18 cellular contexts compared by ENCODE assay signal in genomic region chr7:36939816-36940215, GRCh38.
"Had no signal": no experiment of that assay in that cellular context is flagged by ENCODE, and none has a peak within 500 bp of the region (broad histone marks: within the 10 kb centered on the region; RNA-seq: fewer than 3 reads in every experiment).

No MANE protein-coding gene starts in this region.

- H3K27me3 ChIP-seq: adrenal gland, hepatocyte, sigmoid colon, spleen, upper lobe of right lung had no signal

- ATAC-seq: activated CD8-positive, alpha-beta T cell treated with anti-CD3 and anti-CD28 coated beads, Interleukin-2, amount 10 ng/mL, durations not matched to agents 7 days and 5 days; activated naive CD4-positive, alpha-beta T cell treated with anti-CD3 and anti-CD28 coated beads, Interleukin-2, amount 50 U/mL, for 72 hours; activated T-cell treated with anti-CD3 and anti-CD28 coated beads, Interleukin-2, amount 50 U/mL, for 4 hours; effector memory CD8-positive, alpha-beta T cell; lower lobe of right lung; stimulated activated naive B cell treated with anti-CD40 and anti-IgM and Interleukin-4, amounts not matched to agents 10 μg/mL and 1 μg/mL and 100 μg/mL, for 72 hours; upper lobe of right lung had no signal

- H3K4me1 ChIP-seq: adrenal gland, lower lobe of right lung, parathyroid adenoma had no signal

- DNase-seq: activated CD4-positive, alpha-beta T cell treated with anti-CD3 and anti-CD28 coated beads for 48 hours; activated CD4-positive, CD25-positive, alpha-beta regulatory T cell; activated CD8-positive, alpha-beta memory T cell treated with anti-CD3 and anti-CD28 coated beads, Interleukin-2, amount 50 U/mL, for 4 hours; activated CD8-positive, alpha-beta T cell treated with anti-CD3 and anti-CD28 coated beads, Interleukin-2, amount 10 ng/mL, durations not matched to agents 7 days and 5 days; activated effector memory CD4-positive, alpha-beta T cell treated with anti-CD3 and anti-CD28 coated beads, Interleukin-2, amount 50 U/mL, for 16 hours; activated T-cell treated with anti-CD3 and anti-CD28 coated beads, Interleukin-2, amount 50 U/mL, for 4 hours; adrenal gland; dermis blood vessel endothelial cell; effector memory CD8-positive, alpha-beta T cell; lower lobe of right lung; sigmoid colon; spleen; stimulated activated naive B cell treated with anti-CD40 and anti-IgM and Interleukin-4, amounts not matched to agents 10 μg/mL and 1 μg/mL and 100 μg/mL, for 72 hours; upper lobe of right lung had no signal

- H3K4me3 Mint-ChIP-seq: activated CD8-positive, alpha-beta T cell treated with anti-CD3 and anti-CD28 coated beads, Interleukin-2, amount 10 ng/mL, durations not matched to agents 7 days and 5 days; activated T-cell treated with anti-CD3 and anti-CD28 coated beads, Interleukin-2, amount 50 U/mL, for 4 hours; nephron; stimulated activated naive B cell treated with anti-CD40 and anti-IgM and Interleukin-4, amounts not matched to agents 10 μg/mL and 1 μg/mL and 100 μg/mL, for 72 hours had no signal

- H2AFZ ChIP-seq: hepatocyte, parathyroid adenoma had no signal

- H3K27me3 Mint-ChIP-seq: effector memory CD8-positive, alpha-beta T cell; stimulated activated naive B cell treated with anti-CD40 and anti-IgM and Interleukin-4, amounts not matched to agents 10 μg/mL and 1 μg/mL and 100 μg/mL, for 72 hours had no signal

- H3K36me3 ChIP-seq: adrenal gland, lower lobe of right lung, sigmoid colon, upper lobe of right lung had no signal

- H3K4me3 ChIP-seq: adrenal gland, hepatocyte, lower lobe of right lung, sigmoid colon, spleen, upper lobe of right lung had no signal

- H3K79me2 ChIP-seq: hepatocyte, parathyroid adenoma had no signal

- H3K27ac Mint-ChIP-seq: activated CD8-positive, alpha-beta T cell treated with anti-CD3 and anti-CD28 coated beads, Interleukin-2, amount 10 ng/mL, durations not matched to agents 7 days and 5 days; activated naive CD4-positive, alpha-beta T cell treated with anti-CD3 and anti-CD28 coated beads, Interleukin-2, amount 50 U/mL, for 72 hours; effector memory CD8-positive, alpha-beta T cell; nephron; stimulated activated naive B cell treated with anti-CD40 and anti-IgM and Interleukin-4, amounts not matched to agents 10 μg/mL and 1 μg/mL and 100 μg/mL, for 72 hours had no signal

- H3K4me2 ChIP-seq: hepatocyte had no signal

- H3K27ac ChIP-seq: adrenal gland, hepatocyte, lower lobe of right lung, parathyroid adenoma, sigmoid colon, spleen, upper lobe of right lung had no signal
